22 cellular contexts compared by ENCODE assay signal in genomic region chr7:157861551-157861950, GRCh38.
DNase-seq lines count a peak whose midpoint lies in the region; ATAC-seq and TF ChIP-seq lines count a peak whose summit lies in the region.
"Had no signal": no experiment of that assay in that cellular context is flagged by ENCODE, and none has a peak within 500 bp of the region (broad histone marks: within the 10 kb centered on the region; RNA-seq: fewer than 3 reads in every experiment).

No MANE protein-coding gene starts in this region.

- H3K27ac ChIP-seq in heart right ventricle (no peak overlapping the region), neural progenitor cell (no peak overlapping the region), spleen (no peak overlapping the region)
- H3K27ac ChIP-seq: 22Rv1; A549; BLaER1 treated with 17β-estradiol and CSF1 and Interleukin-3, amounts not matched to agents 10 nM and 100 nM; C4-2B had no signal

- H3K36me3 ChIP-seq in heart right ventricle (no peaks in the 10 kb centered on the region), neural progenitor cell (no peaks in the 10 kb centered on the region), spleen (peaks cover 0 to 6% (median 0%) of the 10 kb centered on the region in 6 donors)

- TF ChIP-seq POLR2A in spleen (IDR thresholded peaks at IDR 0.05): no peak

- H3K9me3 Mint-ChIP-seq in neural progenitor cell: no peaks in the 10 kb centered on the region
- H3K9me3 Mint-ChIP-seq: CD4-positive, alpha-beta T cell; CD8-positive, alpha-beta T cell had no signal

- H3K27me3 Mint-ChIP-seq in neural progenitor cell (ENCODE audit: insufficient read depth, low read depth): peaks cover 4% of the 10 kb centered on the region
- H3K27me3 Mint-ChIP-seq: B cell; CD4-positive, alpha-beta T cell had no signal

- no peaks in the 10 kb centered on the region for H3K79me2 ChIP-seq in neural progenitor cell (ENCODE audit: low read depth)

- H3K4me3 ChIP-seq in heart right ventricle (no peak overlapping the region), neural progenitor cell (no peak overlapping the region), spleen (no peak overlapping the region)
- H3K4me3 ChIP-seq: A549; BLaER1 treated with 17β-estradiol and CSF1 and Interleukin-3, amounts not matched to agents 10 nM and 100 nM; GM12878 had no signal

- H3K36me3 Mint-ChIP-seq in neural progenitor cell: no peaks in the 10 kb centered on the region
- H3K36me3 Mint-ChIP-seq: CD8-positive, alpha-beta T cell had no signal

- no peak overlapping the region for H3K4me3 Mint-ChIP-seq in neural progenitor cell
- H3K4me3 Mint-ChIP-seq: B cell; CD4-positive, alpha-beta T cell; CD8-positive, alpha-beta T cell had no signal

- peak overlapping the region; percentile 82 for H2AFZ ChIP-seq in neural progenitor cell (replicated peaks)

- no peak overlapping the region for H3K9ac ChIP-seq in neural progenitor cell
- H3K9ac ChIP-seq: BLaER1 treated with 17β-estradiol and CSF1 and Interleukin-3, amounts not matched to agents 10 nM and 100 nM had no signal

- intact Hi-C loops in Right ventricle myocardium superior (cut with DNase I): no loop called here
- intact Hi-C loops in heart right ventricle (cut with DNase I): loop anchor here in 1 of 10 donors (2.0 kb wide), 1 partner anchor 21 kb away; no protein-coding TSS in a partner anchor
- intact Hi-C loops in spleen (cut with DNase I; ENCODE audit: low total_unique reads): no loop called here

- H4K20me1 ChIP-seq in neural progenitor cell (ENCODE audit: low read depth): no peaks in the 10 kb centered on the region

- H3K4me1 Mint-ChIP-seq in neural progenitor cell: peaks cover 28% of the 10 kb centered on the region
- H3K4me1 Mint-ChIP-seq: B cell had no signal

- TF ChIP-seq CTCF in heart right ventricle (IDR thresholded peaks at IDR 0.05) (no peak), neural progenitor cell (IDR thresholded peaks at IDR 0.05) (no peak), spleen (IDR thresholded peaks at IDR 0.05 in 8 of 11, conservative IDR thresholded peaks at IDR 0.05 in 3 of 11) (no peak)

- no peaks in the 10 kb centered on the region for H3K9me3 ChIP-seq in heart right ventricle
- no peaks in the 10 kb centered on the region for H3K9me3 ChIP-seq in neural progenitor cell (ENCODE audit: low read depth)
- no peaks in the 10 kb centered on the region for H3K9me3 ChIP-seq in spleen
- H3K9me3 ChIP-seq: A549; BLaER1 treated with 17β-estradiol and CSF1 and Interleukin-3, amounts not matched to agents 10 nM and 100 nM; Caco-2 had no signal

- H3K4me2 ChIP-seq in neural progenitor cell: no peak overlapping the region
- H3K4me2 ChIP-seq: A549; BLaER1 treated with 17β-estradiol and CSF1 and Interleukin-3, amounts not matched to agents 10 nM and 100 nM had no signal

- H3K4me1 ChIP-seq in heart right ventricle: no peaks in the 10 kb centered on the region
- peaks cover 6% of the 10 kb centered on the region for H3K4me1 ChIP-seq in neural progenitor cell
- H3K4me1 ChIP-seq in spleen: no peaks in the 10 kb centered on the region
- H3K4me1 ChIP-seq: A549, Caco-2 had no signal

- H3F3A ChIP-seq in neural progenitor cell (ENCODE audit: low read depth): no peaks in the 10 kb centered on the region

- ATAC-seq in Right ventricle myocardium superior (ENCODE audit: poor library complexity) (no peak), heart right ventricle (no peak)
- ATAC-seq: A549; CD8-positive, alpha-beta T cell; GM12878 had no signal

- no peak overlapping the region for H3K27ac Mint-ChIP-seq in neural progenitor cell
- H3K27ac Mint-ChIP-seq: B cell; CD4-positive, alpha-beta T cell; CD8-positive, alpha-beta T cell had no signal

- H3K27me3 ChIP-seq in heart right ventricle (peaks cover 0 to 23% (median 0%) of the 10 kb centered on the region in 7 donors), neural progenitor cell (no peaks in the 10 kb centered on the region), spleen (replicated peaks in 1 of 7) (peaks cover 0 to 6% (median 0%) of the 10 kb centered on the region in 7 donors)
- H3K27me3 ChIP-seq: BLaER1 treated with 17β-estradiol and CSF1 and Interleukin-3, amounts not matched to agents 10 nM and 100 nM had no signal

- WGBS in heart right ventricle, 2 donors: 86 to 87% methylated on average over 16 to 17 of the region's 17 CpGs
- 86 to 97% (median 89%) methylated on average over 8 to 17 of the region's 17 CpGs for WGBS in spleen, 5 donors

- DNase-seq in Right ventricle myocardium superior (peak; percentile 21), heart right ventricle (no peak), neural progenitor cell (ENCODE audit: low spot score) (no peak), spleen (peak; percentile 69), DMS153 (lab: John Stamatoyannopoulos, UW) (no peak)
- no peak for DNase-seq in activated naive CD4-positive, alpha-beta T cell treated with anti-CD3 and anti-CD28 coated beads, Interleukin-2, amount 50 U/mL, for 16 hours
- DNase-seq: AML-193; Caco-2; Calu3; CD4-positive, alpha-beta T cell; CD8-positive, alpha-beta T cell; DMS53; DMS79; DND-41; EL; GDM1 had no signal

Comparison
In these comparisons a context has a peak if more than half of its experiments do, and no peak if none do; other contexts are left out.
1. DNase-seq: peak in Right ventricle myocardium superior (single experiment) and spleen (single experiment); none in heart right ventricle (0 of 2), neural progenitor cell (single experiment), activated naive CD4-positive, alpha-beta T cell treated with anti-CD3 and anti-CD28 coated beads, Interleukin-2, amount 50 U/mL, for 16 hours (single experiment) and DMS153 (single experiment).